14 cellular contexts compared by ENCODE assay signal in genomic region chr6:52297433-52297832, GRCh38. TPM values are rescaled to one million over a fixed set of nuclear protein-coding genes. Genes with fewer than 3 reads are reported as not detected.
DNase-seq lines count a peak whose midpoint lies in the region; ATAC-seq, FAIRE-seq and TF ChIP-seq lines count a peak whose summit lies in the region.
"Had no signal": no experiment of that assay in that cellular context is flagged by ENCODE, and none has a peak within 500 bp of the region (broad histone marks: within the 10 kb centered on the region; RNA-seq: fewer than 3 reads in every experiment).

No MANE protein-coding gene starts in this region.

- no peak for TF ChIP-seq CTCF in DOHH2 (IDR thresholded peaks at IDR 0.05; ENCODE audit: low read depth, low read length, poor library complexity, severe bottlenecking)
- 0 out of 6 replicates have a peak, but pooled peaks of 1 of the 3 experiments have one; percentile 9 for TF ChIP-seq CTCF in GM12878 (IDR thresholded peaks at IDR 0.05 in 2 of 3, conservative IDR thresholded peaks at IDR 0.05 in 1 of 3; ENCODE audit: control insufficient read depth in 2 of 3, extremely low read depth in 1 of 3, insufficient read depth in 1 of 3, low read depth in 3 of 3, low read length in 3 of 3)
- TF ChIP-seq CTCF in adrenal gland (IDR thresholded peaks at IDR 0.05): no peak

- ATAC-seq in HG03442 (IDR thresholded peaks at IDR 0.05; ENCODE audit: unreplicated experiment) (peak; percentile 28), GM12878 (peak; percentile 70)

- WGBS in GM12878 (ENCODE audit: insufficient coverage, insufficient replicate concordance, low lambda C conversion rate, missing lambda C conversion rate): 5% methylated on average over 3 of the region's 3 CpGs
- 83 to 91% (median 89%) methylated on average over 3 of the region's 3 CpGs for WGBS in adrenal gland, 4 donors

- in situ Hi-C loops in GM12878 (cut with MboI): no loop called here

- H3K27me3 ChIP-seq in DOHH2 (ENCODE audit: control insufficient read depth, low read length) (no peaks in the 10 kb centered on the region), GM12878 (replicated peaks in 1 of 2; ENCODE audit: control insufficient read depth in 2 of 2, insufficient read depth in 2 of 2, low read length in 1 of 2) (no peaks in the 10 kb centered on the region), adrenal gland (no peaks in the 10 kb centered on the region)

- H2AFZ ChIP-seq in GM12878 (ENCODE audit: control insufficient read depth, low read depth, low read length): peak overlapping the region; percentile 77

- H3K4me3 ChIP-seq in DOHH2 (ENCODE audit: low read length) (peak overlapping the region; percentile 39), GM12878 (peak overlapping the region; percentile 19; the same call in 1 of the 2 replicates), adrenal gland (no peak overlapping the region)

- CTCF ChIA-PET in GM12878 (lab: Yijun Ruan, JAX): interaction anchor here (1.0 to 4.4 kb wide), 3 partner anchors 11 to 102 kb away, joined by 3 to 52 read pairs (median 6); partner anchors contain the start of gene MCM3

- H3K4me2 ChIP-seq in DOHH2 (ENCODE audit: low read length) (peak overlapping the region; percentile 61), GM12878 (ENCODE audit: control insufficient read depth, insufficient read depth) (peak overlapping the region; percentile 87)

- TF ChIP-seq RAD21 in GM12878 (IDR thresholded peaks at IDR 0.05; ENCODE audit: insufficient read depth, low read depth, low read length): peak; percentile 32; the same call in 1 of the 2 replicates

- H4K20me1 ChIP-seq in DOHH2 (ENCODE audit: control insufficient read depth, insufficient read depth, low read depth, low read length): no peaks in the 10 kb centered on the region
- no peaks in the 10 kb centered on the region for H4K20me1 ChIP-seq in GM12878 (ENCODE audit: control insufficient read depth, insufficient read depth)

- intact Hi-C loops in GM12878 (cut with micrococcal nuclease; ENCODE audit: unreplicated experiment) (loop anchor here (2.0 kb wide), 1 partner anchor 65 kb away; the partner anchor contains the start of gene PAQR8), adrenal gland (cut with DNase I) (no loop called here)

- TF ChIP-seq POLR2A in GM12878 (IDR thresholded peaks at IDR 0.05; ENCODE audit: low read depth, low read length): no peak
- no peak for TF ChIP-seq POLR2A in adrenal gland (IDR thresholded peaks at IDR 0.05)

- H3K27ac ChIP-seq in DOHH2 (ENCODE audit: low read depth, low read length): no peak overlapping the region
- peak overlapping the region; percentile 86 for H3K27ac ChIP-seq in GM12878 (ENCODE audit: control insufficient read depth, insufficient read depth)
- no peak overlapping the region for H3K27ac ChIP-seq in adrenal gland

- POLR2A ChIA-PET in GM12878 (lab: Charles Lee): interaction anchor here (0.7 to 2.4 kb wide), 5 partner anchors 8 to 231 kb away, joined by 3 to 16 read pairs (median 4); no protein-coding TSS in a partner anchor

- peaks cover 3% of the 10 kb centered on the region for H3F3A ChIP-seq in DOHH2 (ENCODE audit: control insufficient read depth, insufficient read depth)

- FAIRE-seq in GM19239 (lab: Jason Lieb, UNC) (peak; percentile 28), GM12878 (lab: Jason Lieb, UNC) (peak; percentile 83)
- FAIRE-seq: kidney, RCC 7860 had no signal

- peak overlapping the region; percentile 42 for H3K9ac ChIP-seq in GM12878 (ENCODE audit: control insufficient read depth, insufficient read depth, low read length)

- BruUV-seq in GM12878 (replicated peaks; lab: Mats Ljungman, UMichigan): no TSS peak

- SMC1A ChIA-PET in GM12878 (lab: Charles Lee; ENCODE audit: uncharacterized antibody, unreplicated experiment): interaction anchor here (0.7 to 5.5 kb wide), 7 partner anchors 8 to 100 kb away, joined by 3 to 49 read pairs (median 6); no protein-coding TSS in a partner anchor

- H3K36me3 ChIP-seq in DOHH2 (ENCODE audit: control insufficient read depth, low read length) (no peaks in the 10 kb centered on the region), GM12878 (ENCODE audit: control insufficient read depth in 2 of 2, insufficient read depth in 2 of 2, low read length in 1 of 2) (no peaks in the 10 kb centered on the region), adrenal gland (replicated peaks in 1 of 2) (no peaks in the 10 kb centered on the region)

- no peaks in the 10 kb centered on the region for H3K9me2 ChIP-seq in DOHH2 (replicated peaks; ENCODE audit: control insufficient read depth, low read length)

- DNase-seq in GM19239 (ENCODE audit: insufficient read length, low spot score): no peak
- no peak for DNase-seq in GM12878 (ENCODE audit: low read depth, low spot score)
- DNase-seq in DMS114 treated with DMSO at 0.1 percent for 48 hours (lab: John Stamatoyannopoulos, UW; ENCODE audit: unreplicated experiment): no peak
- no peak for DNase-seq in 8988T
- DNase-seq in adrenal gland: no peak
- DNase-seq in activated CD8-positive, alpha-beta memory T cell treated with anti-CD3 and anti-CD28 coated beads, Interleukin-2, amount 50 U/mL, for 4 hours: no peak
- DNase-seq: activated CD4-positive, alpha-beta T cell treated with anti-CD3 and anti-CD28 coated beads, Interleukin-2, amount 10 ng/mL, durations not matched to agents 7 days and 5 days; DMS153; kidney; NCI-H146 had no signal

- no peaks in the 10 kb centered on the region for H3K9me3 ChIP-seq in DOHH2 (ENCODE audit: control insufficient read depth, insufficient read depth, low read length)
- peaks cover 8% of the 10 kb centered on the region; the same call in 2 of the 3 replicates for H3K9me3 ChIP-seq in GM12878 (replicated peaks; ENCODE audit: control insufficient read depth, insufficient read depth, low read length)
- H3K9me3 ChIP-seq in adrenal gland (replicated peaks in 1 of 3): no peaks in the 10 kb centered on the region

- H3K4me1 ChIP-seq in DOHH2 (ENCODE audit: control insufficient read depth, low read length) (peaks cover 36% of the 10 kb centered on the region), GM12878 (ENCODE audit: control insufficient read depth, insufficient read depth, low read length) (peaks cover 51% of the 10 kb centered on the region), adrenal gland (replicated peaks in 1 of 2) (no peaks in the 10 kb centered on the region)

- no peak for TF ChIP-seq EP300 in GM12878 (IDR thresholded peaks at IDR 0.05; ENCODE audit: borderline replicate concordance in 1 of 2, control insufficient read depth in 1 of 2, low read depth in 2 of 2, low read length in 2 of 2)

- RAD21 ChIA-PET in GM12878 (lab: Charles Lee; ENCODE audit: unreplicated experiment): interaction anchor here (1.0 to 1.3 kb wide), 6 partner anchors 11 to 93 kb away, joined by 3 to 17 read pairs (median 6); partner anchors contain the start of gene MCM3

- H3K79me2 ChIP-seq in DOHH2 (ENCODE audit: control insufficient read depth, low read length) (no peaks in the 10 kb centered on the region), GM12878 (ENCODE audit: control insufficient read depth, insufficient read depth, low read length) (no peaks in the 10 kb centered on the region)

TF ChIP-seq in GM12878, 131 proteins besides CTCF, POLR2A, EP300 and RAD21 (continues in another document):
- no peak for TF ChIP-seq ZSCAN29 (IDR thresholded peaks at IDR 0.05)
- no peak for TF ChIP-seq CBX3 (IDR thresholded peaks at IDR 0.05; ENCODE audit: borderline replicate concordance, low read depth)
- TF ChIP-seq GATAD2B (conservative IDR thresholded peaks at IDR 0.05; ENCODE audit: low read depth): 0 out of 2 replicates have a peak, but pooled peaks have one; percentile 38
- peak; percentile 29 for TF ChIP-seq RELA (IDR thresholded peaks at IDR 0.05; ENCODE audit: borderline replicate concordance, partially characterized antibody)
- TF ChIP-seq EED (IDR thresholded peaks at IDR 0.05; ENCODE audit: low read depth): peak; percentile 72; the same call in 1 of the 2 replicates
- peak; percentile 75 for TF ChIP-seq IKZF1 (conservative IDR thresholded peaks at IDR 0.05)
- TF ChIP-seq ZNF24 (IDR thresholded peaks at IDR 0.05): no peak

RNA-seq across cellular contexts. Expression of gene MCM3, which starts 12.9 kb away (rescaled TPM):
- total RNA-seq in GM12878 (2013; cell fraction: nucleolus; rRNA removed): 215 and 230 TPM in 2 replicates
- 209 and 224 TPM in 2 replicates for total RNA-seq in GM12878 (2014; rRNA removed)
- total RNA-seq in GM12878 (2014; rRNA removed; fragmentation: Illumina TruSeq; extraction: Trizol): 214 and 231 TPM in 2 replicates
- total RNA-seq in GM12878 (2021): 185 and 191 TPM in 2 replicates
- polyA plus RNA-seq in GM12878 (2011; ENCODE audit: low read depth): 72.1 TPM
- 208 and 265 TPM in 2 replicates for polyA plus RNA-seq in GM12878 (2011; rRNA removed)
- polyA plus RNA-seq in GM12878 (2011; cell fraction: cytosol; rRNA removed): 235 and 264 TPM in 2 replicates
- 373 and 400 TPM in 2 replicates for polyA plus RNA-seq in GM12878 (2011; cell fraction: nucleus; rRNA removed)
- polyA plus RNA-seq in GM12878 (2012): 83.8 and 87.9 TPM in 2 replicates
- polyA plus RNA-seq in GM12878 (2014; fragmentation: Illumina TruSeq; extraction: Trizol): 232 TPM in 2 replicates
- 10 to 100 TPM; 74.1 to 96.3 TPM for polyA plus RNA-seq in GM12878 (2014; fragmentation: Nextera tagmentation; extraction: Ambion mirVana)
- polyA plus RNA-seq in GM12878 (2014; rRNA removed): 195 and 202 TPM in 2 replicates
- 100 to 1,000 TPM; 220 to 227 TPM for polyA plus RNA-seq in GM12878 (2016; fragmentation: Nextera tagmentation; extraction: Ambion mirVana)
- 363 and 370 TPM in 2 replicates for polyA minus RNA-seq in GM12878 (2011; rRNA and poly(A)+ RNA removed)
- 110 and 126 TPM in 2 replicates for polyA minus RNA-seq in GM12878 (2011; cell fraction: cytosol; rRNA and poly(A)+ RNA removed)
- polyA minus RNA-seq in GM12878 (2011; cell fraction: nucleus; rRNA and poly(A)+ RNA removed): 182 and 265 TPM in 2 replicates
- 10 to 100 TPM; 19.4 to 43.2 (median 25.0) TPM for total RNA-seq in adrenal gland
- polyA plus RNA-seq in adrenal gland: 10 to 100 TPM; 10.5 to 31.4 (median 15.9) TPM

RNA-seq across cellular contexts. Expression of gene IL17F, which starts 53.1 kb away (rescaled TPM):
- total RNA-seq in GM12878 (2013; cell fraction: nucleolus; rRNA removed): not detected in 2 replicates
- total RNA-seq in GM12878 (2014; rRNA removed) (not detected in 2 replicates), GM12878 (2014; rRNA removed; fragmentation: Illumina TruSeq; extraction: Trizol) (not detected in 2 replicates), GM12878 (2021) (not detected in 2 replicates), adrenal gland (not detected)
- not detected for polyA plus RNA-seq in GM12878 (2011; ENCODE audit: low read depth)
- polyA plus RNA-seq in GM12878 (2011; rRNA removed) (not detected in 2 replicates), GM12878 (2014; fragmentation: Illumina TruSeq; extraction: Trizol) (not detected in 2 replicates), GM12878 (2014; fragmentation: Nextera tagmentation; extraction: Ambion mirVana) (not detected), GM12878 (2014; rRNA removed) (not detected in 2 replicates), GM12878 (2016; fragmentation: Nextera tagmentation; extraction: Ambion mirVana) (under 1 TPM in 1 of 2 experiments, not detected in 1; 0.20 TPM), adrenal gland (not detected)
- polyA plus RNA-seq in GM12878 (2011; cell fraction: cytosol; rRNA removed): not detected in 2 replicates
- not detected in 2 replicates for polyA plus RNA-seq in GM12878 (2011; cell fraction: nucleus; rRNA removed)
- polyA plus RNA-seq in GM12878 (2012): not detected in 2 replicates
- polyA minus RNA-seq in GM12878 (2011; rRNA and poly(A)+ RNA removed): not detected in 2 replicates
- not detected in 2 replicates for polyA minus RNA-seq in GM12878 (2011; cell fraction: cytosol; rRNA and poly(A)+ RNA removed)
- not detected in 2 replicates for polyA minus RNA-seq in GM12878 (2011; cell fraction: nucleus; rRNA and poly(A)+ RNA removed)
- total RNA-seq: kidney, omental fat pad had no signal

Comparison
In these comparisons a context has a peak if more than half of its experiments do, and no peak if none do; other contexts are left out.
1. H3K4me3 ChIP-seq: peak in DOHH2 (single experiment) and GM12878 (single experiment); none in adrenal gland (0 of 4).
2. RNA of gene MCM3, which starts 12.9 kb away (total RNA-seq): 185 to 231 TPM in GM12878; 19.4 to 43.2 TPM in adrenal gland; every median in the first group is over 4 times any median in the second.